8 cellular contexts compared by ENCODE assay signal in the genomic region with DNA sequence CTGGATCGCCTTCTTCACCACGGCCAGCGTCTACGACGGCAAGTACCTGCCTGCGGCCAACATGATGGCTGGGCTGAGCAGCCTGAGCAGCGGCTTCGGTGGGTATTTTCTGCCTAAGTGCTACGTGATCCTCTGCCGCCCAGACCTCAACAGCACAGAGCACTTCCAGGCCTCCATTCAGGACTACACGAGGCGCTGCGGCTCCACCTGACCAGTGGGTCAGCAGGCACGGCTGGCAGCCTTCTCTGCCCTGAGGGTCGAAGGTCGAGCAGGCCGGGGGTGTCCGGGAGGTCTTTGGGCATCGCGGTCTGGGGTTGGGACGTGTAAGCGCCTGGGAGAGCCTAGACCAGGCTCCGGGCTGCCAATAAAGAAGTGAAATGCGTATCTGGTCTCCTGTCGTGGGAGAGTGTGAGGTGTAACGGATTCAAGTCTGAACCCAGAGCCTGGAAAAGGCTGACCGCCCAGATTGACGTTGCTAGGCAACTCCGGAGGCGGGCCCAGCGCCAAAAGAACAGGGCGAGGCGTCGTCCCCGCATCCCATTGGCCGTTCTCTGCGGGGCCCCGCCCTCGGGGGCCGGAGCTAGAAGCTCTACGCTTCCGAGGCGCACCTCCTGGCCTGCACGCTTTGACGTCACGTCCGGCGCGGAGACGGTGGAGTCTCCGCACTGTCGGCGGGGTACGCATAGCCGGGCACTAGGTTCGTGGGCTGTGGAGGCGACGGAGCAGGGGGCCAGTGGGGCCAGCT. TPM values are rescaled to one million over a fixed set of nuclear protein-coding genes. Genes with fewer than 3 reads are reported as not detected.
DNase-seq lines count a peak whose midpoint lies in the region; ATAC-seq and TF ChIP-seq lines count a peak whose summit lies in the region.

TSS of gene ZBTB48 (plus strand) at position 621 of the 745 bp plus-strand sequence. CDS start 616 bp downstream, outside the sequence.

- TF ChIP-seq POLR2A in GM10847 (IDR thresholded peaks at IDR 0.05; ENCODE audit: extremely low read depth, insufficient read length) = peak; percentile 97

- ATAC-seq in HG02678 (IDR thresholded peaks at IDR 0.05; ENCODE audit: unreplicated experiment) = peak; percentile 96
- ATAC-seq in activated naive CD8-positive, alpha-beta T cell treated with anti-CD3 and anti-CD28 coated beads, Interleukin-2, amount 10 ng/mL, durations not matched to agents 7 days and 5 days (ENCODE audit: low read depth) = peak; percentile 98

- peaks cover 17% of the 10 kb centered on the region for H3K4me1 ChIP-seq in thymus (ENCODE audit: control insufficient read depth, insufficient read depth, low read length)

- no peaks in the 10 kb centered on the region for H3K9me2 ChIP-seq in SU-DHL-6 (replicated peaks; ENCODE audit: insufficient read depth, low read length)

- TF ChIP-seq CTCF in SU-DHL-6 (IDR thresholded peaks at IDR 0.05; ENCODE audit: insufficient read depth, low read length, poor library complexity, severe bottlenecking) (no peak), osteocyte (IDR thresholded peaks at IDR 0.05) (no peak)

- H3K36me3 ChIP-seq in SU-DHL-6 (ENCODE audit: low read length) (no peaks in the 10 kb centered on the region), thymus (ENCODE audit: control insufficient read depth, insufficient read depth) (peaks cover 3% of the 10 kb centered on the region)

- peaks cover 24% of the 10 kb centered on the region for H3K4me1 Mint-ChIP-seq in activated naive CD8-positive, alpha-beta T cell treated with anti-CD3 and anti-CD28 coated beads, Interleukin-2, amount 10 ng/mL, durations not matched to agents 7 days and 5 days
- H3K4me1 Mint-ChIP-seq in osteocyte (ENCODE audit: unreplicated experiment) = peaks cover 26% of the 10 kb centered on the region

- H4K20me1 ChIP-seq in SU-DHL-6 (ENCODE audit: low read depth, low read length) = no peaks in the 10 kb centered on the region

- H3K27me3 ChIP-seq in SU-DHL-6 (ENCODE audit: low read length) (no peaks in the 10 kb centered on the region), thymus (ENCODE audit: control insufficient read depth, insufficient read depth) (no peaks in the 10 kb centered on the region)

- H3K79me2 ChIP-seq in SU-DHL-6 (ENCODE audit: insufficient read depth, low read length) = peaks cover 13% of the 10 kb centered on the region; the same call in 1 of the 2 replicates

- peak within 1 kb of the TSS; percentile 99 for H2AFZ ChIP-seq in SU-DHL-6 (ENCODE audit: low read depth, low read length, severe bottlenecking)

- H3K27ac Mint-ChIP-seq in activated naive CD8-positive, alpha-beta T cell treated with anti-CD3 and anti-CD28 coated beads, Interleukin-2, amount 10 ng/mL, durations not matched to agents 7 days and 5 days = peak within 1 kb of the TSS; percentile 98
- H3K27ac Mint-ChIP-seq in osteocyte (ENCODE audit: unreplicated experiment) = peak within 1 kb of the TSS; percentile 99

- peak within 1 kb of the TSS; percentile 83 for H3K4me2 ChIP-seq in SU-DHL-6 (ENCODE audit: low read depth, low read length, poor library complexity, severe bottlenecking)

- peaks cover 2% of the 10 kb centered on the region for H3K36me3 Mint-ChIP-seq in activated naive CD8-positive, alpha-beta T cell treated with anti-CD3 and anti-CD28 coated beads, Interleukin-2, amount 10 ng/mL, durations not matched to agents 7 days and 5 days
- peaks cover 3% of the 10 kb centered on the region for H3K36me3 Mint-ChIP-seq in osteocyte (ENCODE audit: unreplicated experiment)

- DNase-seq in NCI-H128 (lab: John Stamatoyannopoulos, UW; ENCODE audit: unreplicated experiment) (peak; percentile 99), head of caudate nucleus (peak; percentile 98 to 100 (median 100)), osteocyte (ENCODE audit: extremely low spot score, unreplicated experiment) (peak; percentile 100)
- peak; percentile 97 for DNase-seq in activated naive CD8-positive, alpha-beta T cell treated with anti-CD3 and anti-CD28 coated beads, Interleukin-2, amount 10 ng/mL, durations not matched to agents 7 days and 5 days

- H3K27ac ChIP-seq in SU-DHL-6 (ENCODE audit: low read depth, low read length) = no peak within 1 kb of the TSS
- peak within 1 kb of the TSS; percentile 88 for H3K27ac ChIP-seq in thymus (ENCODE audit: low read depth)

- peak within 1 kb of the TSS; percentile 82 for H3K9ac ChIP-seq in SU-DHL-6 (ENCODE audit: low read length)

- peaks cover 2% of the 10 kb centered on the region for H3K27me3 Mint-ChIP-seq in activated naive CD8-positive, alpha-beta T cell treated with anti-CD3 and anti-CD28 coated beads, Interleukin-2, amount 10 ng/mL, durations not matched to agents 7 days and 5 days
- H3K27me3 Mint-ChIP-seq in osteocyte (ENCODE audit: unreplicated experiment) = no peaks in the 10 kb centered on the region

- 22% methylated on average over 58 of the region's 58 CpGs for WGBS in thymus

- H3K9me3 ChIP-seq in SU-DHL-6 (ENCODE audit: insufficient read depth, low read length) (no peaks in the 10 kb centered on the region), thymus (ENCODE audit: control insufficient read depth) (no peaks in the 10 kb centered on the region)

- POLR2A ChIA-PET in activated naive CD8-positive, alpha-beta T cell treated with anti-CD3 and anti-CD28 coated beads, Interleukin-2, amount 10 ng/mL, durations not matched to agents 7 days and 5 days (lab: Charles Lee) = interaction anchor here (0.6 to 4.9 kb wide), 11 partner anchors 12 to 88 kb away, joined by 3 to 41 read pairs (median 5); partner anchors contain the start of genes KLHL21, NOL9, PHF13 and PLEKHG5

- H3K4me3 Mint-ChIP-seq in activated naive CD8-positive, alpha-beta T cell treated with anti-CD3 and anti-CD28 coated beads, Interleukin-2, amount 10 ng/mL, durations not matched to agents 7 days and 5 days = peak within 1 kb of the TSS; percentile 97
- peak within 1 kb of the TSS; percentile 93 for H3K4me3 Mint-ChIP-seq in osteocyte (ENCODE audit: unreplicated experiment)

- H3K4me3 ChIP-seq in SU-DHL-6 (ENCODE audit: insufficient read depth, low read length, poor library complexity, severe bottlenecking) = peak within 1 kb of the TSS; percentile 81
- peak within 1 kb of the TSS; percentile 89 for H3K4me3 ChIP-seq in thymus (ENCODE audit: low read length)

- no peaks in the 10 kb centered on the region for H3K9me3 Mint-ChIP-seq in activated naive CD8-positive, alpha-beta T cell treated with anti-CD3 and anti-CD28 coated beads, Interleukin-2, amount 10 ng/mL, durations not matched to agents 7 days and 5 days
- H3K9me3 Mint-ChIP-seq in osteocyte (ENCODE audit: unreplicated experiment) = no peaks in the 10 kb centered on the region

- no peaks in the 10 kb centered on the region for H3F3A ChIP-seq in SU-DHL-6 (ENCODE audit: insufficient read depth)

- intact Hi-C loops in head of caudate nucleus (cut with DNase I) = no loop called here

RNA-seq across cellular contexts. Expression of gene ZBTB48, which starts in this region (rescaled TPM):
- 10 to 100 TPM; 42.7 to 52.9 TPM for total RNA-seq in activated naive CD8-positive, alpha-beta T cell treated with anti-CD3 and anti-CD28 coated beads, Interleukin-2, amount 10 ng/mL, durations not matched to agents 7 days and 5 days
- total RNA-seq in osteocyte = 28.8 and 29.1 TPM in 2 replicates
- 124 TPM for polyA plus RNA-seq in thymus
